Comparison of ENCODE assay signal across 1 cellular context in the genomic region with DNA sequence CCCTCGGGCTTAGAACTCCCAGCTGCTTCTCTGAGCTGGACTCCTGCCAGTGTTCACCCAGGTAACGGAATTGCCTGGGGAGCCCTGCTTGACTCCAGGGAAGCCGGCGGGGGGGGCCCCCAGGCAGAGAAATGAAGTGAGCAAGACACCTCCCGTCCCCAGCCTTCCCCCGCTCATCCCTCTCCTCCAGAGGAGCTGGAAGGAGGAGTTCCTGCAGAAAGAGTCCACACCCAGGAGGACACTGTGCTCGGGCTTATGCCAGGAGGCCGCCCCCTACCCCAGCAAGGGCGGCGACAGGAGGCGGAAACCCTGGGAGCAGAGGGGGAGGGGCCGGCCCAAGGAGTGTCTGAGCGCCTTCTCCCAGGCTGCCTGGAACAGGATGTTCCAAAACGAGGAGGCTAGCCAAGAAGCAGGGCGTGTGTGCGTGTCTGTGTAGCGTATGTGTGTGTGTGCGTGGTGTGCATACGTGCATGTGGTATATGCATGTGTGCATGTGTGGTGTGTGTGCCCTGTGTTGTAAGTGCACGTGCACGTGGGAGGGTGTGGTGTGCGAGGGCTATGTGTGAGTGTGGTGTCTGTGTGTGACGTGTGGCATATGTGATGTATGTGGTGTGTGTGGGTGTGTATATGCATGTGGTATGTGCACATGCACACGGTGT.
TF ChIP-seq lines count a peak whose summit lies in the region.

No MANE protein-coding gene starts in this region.

TF ChIP-seq in HEK293, 187 proteins besides CTCF, POLR2A, EP300 and RAD21 (continued from another document):
- TF ChIP-seq ZNF366 (tag by site-specific recombination; conservative IDR thresholded peaks at IDR 0.05) (no peak), ZNF202 (tag by site-specific recombination; IDR thresholded peaks at IDR 0.05; ENCODE audit: borderline replicate concordance) (no peak), KLF10 (tag by site-specific recombination; IDR thresholded peaks at IDR 0.05) (no peak), ZNF530 (tag by site-specific recombination; IDR thresholded peaks at IDR 0.05; ENCODE audit: low read depth) (no peak), ZNF560 (tag by site-specific recombination; IDR thresholded peaks at IDR 0.05; ENCODE audit: borderline replicate concordance) (no peak), ZSCAN23 (tag by site-specific recombination; IDR thresholded peaks at IDR 0.05) (no peak), ZFP37 (tag by site-specific recombination; IDR thresholded peaks at IDR 0.05) (no peak), ZNF707 (tag by site-specific recombination; IDR thresholded peaks at IDR 0.05) (no peak), ZNF548 (tag by site-specific recombination; IDR thresholded peaks at IDR 0.05) (no peak), SCRT1 (tag by site-specific recombination; IDR thresholded peaks at IDR 0.05; ENCODE audit: borderline replicate concordance) (no peak), ZNF660 (tag by site-specific recombination; IDR thresholded peaks at IDR 0.05) (no peak), ZNF48 (tag by site-specific recombination; IDR thresholded peaks at IDR 0.05) (no peak), KLF9 (tag by site-specific recombination; IDR thresholded peaks at IDR 0.05; ENCODE audit: low read depth) (peak; percentile 61)
- TF ChIP-seq, protein P1, sequence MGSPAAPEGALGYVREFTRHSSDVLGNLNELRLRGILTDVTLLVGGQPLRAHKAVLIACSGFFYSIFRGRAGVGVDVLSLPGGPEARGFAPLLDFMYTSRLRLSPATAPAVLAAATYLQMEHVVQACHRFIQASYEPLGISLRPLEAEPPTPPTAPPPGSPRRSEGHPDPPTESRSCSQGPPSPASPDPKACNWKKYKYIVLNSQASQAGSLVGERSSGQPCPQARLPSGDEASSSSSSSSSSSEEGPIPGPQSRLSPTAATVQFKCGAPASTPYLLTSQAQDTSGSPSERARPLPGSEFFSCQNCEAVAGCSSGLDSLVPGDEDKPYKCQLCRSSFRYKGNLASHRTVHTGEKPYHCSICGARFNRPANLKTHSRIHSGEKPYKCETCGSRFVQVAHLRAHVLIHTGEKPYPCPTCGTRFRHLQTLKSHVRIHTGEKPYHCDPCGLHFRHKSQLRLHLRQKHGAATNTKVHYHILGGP (tag by site-specific recombination; IDR thresholded peaks at IDR 0.05): no peak
